Comparison of ENCODE assay signal across 8 cellular contexts in the genomic region with DNA sequence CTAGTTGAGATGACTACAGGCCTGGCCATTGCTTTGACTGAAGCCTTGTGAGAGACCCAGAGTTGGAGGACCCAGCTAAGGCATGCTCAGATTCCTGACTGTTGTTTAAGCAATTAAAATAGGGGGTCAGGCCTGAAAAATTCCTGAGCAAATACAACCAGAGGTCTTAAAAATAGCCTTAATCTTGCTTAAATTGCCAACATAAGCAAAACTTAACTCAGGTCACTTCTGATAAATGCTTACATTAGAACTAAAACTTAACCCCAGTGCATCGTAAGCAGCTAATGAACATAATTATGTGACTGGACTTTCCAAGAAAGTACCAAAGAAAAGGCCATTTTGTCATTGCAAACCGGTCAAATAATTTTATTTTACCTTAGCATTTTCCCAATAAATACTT.
"Had no signal": no experiment of that assay in that cellular context is flagged by ENCODE, and none has a peak within 500 bp of the region (broad histone marks: within the 10 kb centered on the region; RNA-seq: fewer than 3 reads in every experiment).

No MANE protein-coding gene starts in this region.

- H3K27me3 Mint-ChIP-seq: IgD-negative memory B cell had no signal

- H3K27ac ChIP-seq: HL-60, KMS-11 had no signal

- DNase-seq: Karpas-422, KBM-7, KG1 had no signal

- FAIRE-seq: HTR-8/SVneo, K562 had no signal

- H3K4me3 Mint-ChIP-seq: IgD-negative memory B cell had no signal

- H3K36me3 Mint-ChIP-seq: IgD-negative memory B cell had no signal

- H3K9ac ChIP-seq: KMS-11 had no signal

- H3K4me1 Mint-ChIP-seq: IgD-negative memory B cell had no signal

- H3K9me3 Mint-ChIP-seq: IgD-negative memory B cell had no signal

- H3K4me3 ChIP-seq: K562 had no signal

- ATAC-seq: K562 had no signal

- H3K27ac Mint-ChIP-seq: IgD-negative memory B cell had no signal

- H3K4me2 ChIP-seq: KMS-11 had no signal
